In the genomic region with DNA sequence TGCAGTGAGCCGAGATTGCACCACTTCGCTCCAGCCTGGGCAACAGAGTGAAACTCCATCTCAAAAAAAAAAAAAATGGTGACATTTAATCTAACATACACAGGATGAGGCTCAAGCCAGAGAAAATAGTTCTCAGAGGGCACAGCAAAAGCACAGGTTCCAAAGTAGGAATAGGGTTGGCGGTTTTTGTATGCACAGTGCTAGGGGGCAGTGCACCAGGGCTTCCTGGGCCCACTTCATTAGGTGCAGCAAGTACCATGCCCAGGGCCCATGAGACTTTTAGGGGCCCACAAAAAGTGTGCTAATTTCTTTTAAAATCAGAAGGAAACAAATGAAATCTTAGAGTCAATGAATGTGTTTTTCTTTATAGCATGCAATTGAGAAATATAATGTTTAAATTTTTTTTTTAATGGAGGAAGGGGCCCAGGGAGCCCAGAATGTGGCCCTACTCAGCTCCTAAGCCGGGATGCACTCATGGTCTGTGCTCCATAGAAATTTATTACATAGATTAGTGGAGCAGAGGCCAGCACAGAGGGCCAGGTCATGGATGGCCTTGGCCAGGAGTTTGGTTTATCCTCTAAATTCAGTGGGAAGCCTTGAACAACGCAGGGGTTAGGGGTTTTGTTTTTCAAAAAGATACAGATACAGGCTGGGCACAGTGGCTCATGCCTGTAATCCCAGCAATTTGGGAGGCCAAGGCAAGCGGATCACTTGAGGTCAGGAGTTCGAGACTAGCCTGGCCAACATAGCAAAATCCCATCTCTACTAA, we compare ENCODE assay signal across 1 cellular context.
TF ChIP-seq lines count a peak whose summit lies in the region.

No MANE protein-coding gene starts in this region.

TF ChIP-seq in GM23338, 12 proteins besides CTCF, POLR2A, EP300 and RAD21:
- TF ChIP-seq ZNF462 (CRISPR knock-in tag; IDR thresholded peaks at IDR 0.05) (no peak), CREB1 (CRISPR knock-in tag; IDR thresholded peaks at IDR 0.05; ENCODE audit: low read depth) (no peak), EZH2 (IDR thresholded peaks at IDR 0.05; ENCODE audit: low read depth, unreplicated experiment) (no peak), ZNF331 (CRISPR knock-in tag; IDR thresholded peaks at IDR 0.05; ENCODE audit: low read depth) (no peak), NANOG (IDR thresholded peaks at IDR 0.05; ENCODE audit: borderline replicate concordance) (no peak), STAT1 (IDR thresholded peaks at IDR 0.05; ENCODE audit: unreplicated experiment) (no peak), ZNF114 (CRISPR knock-in tag; IDR thresholded peaks at IDR 0.05) (no peak)
